Comparison of ENCODE assay signal across 1 cellular context in the genomic region with DNA sequence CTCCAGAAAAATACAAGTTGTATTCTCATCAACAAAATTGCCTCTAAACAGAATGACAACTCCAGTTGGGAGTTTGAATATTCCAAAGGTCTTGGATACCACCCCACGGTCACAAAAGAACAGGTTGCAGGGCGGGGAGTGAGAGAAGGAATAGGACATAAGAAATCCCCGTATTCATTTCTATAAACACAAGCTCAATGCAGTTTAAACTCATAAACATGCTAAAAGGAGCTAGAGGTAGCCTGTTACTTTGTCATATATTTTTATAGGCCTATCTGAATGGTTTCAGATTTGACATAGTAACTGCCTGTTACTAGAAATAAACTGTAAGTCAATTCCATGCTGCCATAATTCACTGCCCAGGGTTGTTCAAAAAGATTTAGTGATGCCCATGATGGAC.
TF ChIP-seq lines count a peak whose summit lies in the region.

No MANE protein-coding gene starts in this region.

TF ChIP-seq in GM12878, 131 proteins besides CTCF, POLR2A, EP300 and RAD21 (continued from another document):
- no peak for TF ChIP-seq MAX (IDR thresholded peaks at IDR 0.05; ENCODE audit: low read depth, low read length)
- TF ChIP-seq NR2C1 (IDR thresholded peaks at IDR 0.05): no peak
